In genomic region chr17:48816438-48816773, GRCh38 we compare ENCODE assay signal across 8 cellular contexts. TPM values are rescaled to one million over a fixed set of nuclear protein-coding genes. Genes with fewer than 3 reads are reported as not detected.
DNase-seq lines count a peak whose midpoint lies in the region; ATAC-seq and TF ChIP-seq lines count a peak whose summit lies in the region.

No MANE protein-coding gene starts in this region.

- no peak for TF ChIP-seq CTCF in brain (conservative IDR thresholded peaks at IDR 0.05)

- H3K36me3 ChIP-seq in muscle layer of duodenum (ENCODE audit: control insufficient read depth in 1 of 2, insufficient read depth in 2 of 2, low read length in 2 of 2): no peaks in the 10 kb centered on the region

- peaks cover 7% of the 10 kb centered on the region for H3K27me3 ChIP-seq in muscle layer of duodenum (ENCODE audit: low read depth, low read length)

- no peaks in the 10 kb centered on the region for H3K9me3 Mint-ChIP-seq in stimulated activated naive CD8-positive, alpha-beta T cell treated with anti-CD3 and anti-CD28 coated beads, Interleukin-15, Interleukin-2, amounts not matched to agents 100 ng/mL and 50 ng/mL, for 24 hours
- H3K9me3 Mint-ChIP-seq in brain: no peaks in the 10 kb centered on the region

- H3K9me3 ChIP-seq in muscle layer of duodenum (ENCODE audit: control insufficient read depth in 1 of 2, low read length in 2 of 2): no peaks in the 10 kb centered on the region

- peaks cover 21% of the 10 kb centered on the region for H3K4me1 Mint-ChIP-seq in stimulated activated naive CD8-positive, alpha-beta T cell treated with anti-CD3 and anti-CD28 coated beads, Interleukin-15, Interleukin-2, amounts not matched to agents 100 ng/mL and 50 ng/mL, for 24 hours (ENCODE audit: low read depth)
- H3K4me1 Mint-ChIP-seq in brain: peaks cover 21% of the 10 kb centered on the region

- peaks cover 3 to 15% of the 10 kb centered on the region in 2 donors for H3K4me1 ChIP-seq in muscle layer of duodenum (ENCODE audit: control insufficient read depth in 1 of 2, insufficient read depth in 2 of 2, low read length in 2 of 2)

- peaks cover 64% of the 10 kb centered on the region for H3K27me3 Mint-ChIP-seq in stimulated activated naive CD8-positive, alpha-beta T cell treated with anti-CD3 and anti-CD28 coated beads, Interleukin-15, Interleukin-2, amounts not matched to agents 100 ng/mL and 50 ng/mL, for 24 hours
- H3K27me3 Mint-ChIP-seq in brain: peaks cover 66% of the 10 kb centered on the region

- no peak overlapping the region for H3K27ac Mint-ChIP-seq in stimulated activated naive CD8-positive, alpha-beta T cell treated with anti-CD3 and anti-CD28 coated beads, Interleukin-15, Interleukin-2, amounts not matched to agents 100 ng/mL and 50 ng/mL, for 24 hours
- peak overlapping the region in 1 of 5 experiments; percentile 25 for H3K27ac Mint-ChIP-seq in brain

- no peaks in the 10 kb centered on the region for H3K36me3 Mint-ChIP-seq in stimulated activated naive CD8-positive, alpha-beta T cell treated with anti-CD3 and anti-CD28 coated beads, Interleukin-15, Interleukin-2, amounts not matched to agents 100 ng/mL and 50 ng/mL, for 24 hours (ENCODE audit: low read depth)
- H3K36me3 Mint-ChIP-seq in brain: no peaks in the 10 kb centered on the region

- DNase-seq in stimulated activated naive CD8-positive, alpha-beta T cell treated with anti-CD3 and anti-CD28 coated beads, Interleukin-15, Interleukin-2, amounts not matched to agents 100 U/mL and 50 U/mL, for 24 hours: no peak
- DNase-seq in medulla oblongata (ENCODE audit: extremely low spot score): no peak
- DNase-seq in stimulated activated CD4-positive, alpha-beta T cell treated with anti-CD3 and anti-CD28 coated beads, Interleukin-4, amount 100 ng/mL, for 24 hours: no peak

- H3K27ac ChIP-seq in muscle layer of duodenum (ENCODE audit: low read length): no peak overlapping the region

- H3K4me3 Mint-ChIP-seq in stimulated activated naive CD8-positive, alpha-beta T cell treated with anti-CD3 and anti-CD28 coated beads, Interleukin-15, Interleukin-2, amounts not matched to agents 100 ng/mL and 50 ng/mL, for 24 hours: peak overlapping the region; percentile 73
- H3K4me3 Mint-ChIP-seq in brain: peak overlapping the region; percentile 77 to 86 (median 81)

- H3K4me3 ChIP-seq in muscle layer of duodenum (ENCODE audit: low read depth in 1 of 2, low read length in 2 of 2): peak overlapping the region; percentile 61 to 64

- ATAC-seq in stimulated activated naive CD8-positive, alpha-beta T cell treated with anti-CD3 and anti-CD28 coated beads, Interleukin-15, Interleukin-2, amounts not matched to agents 100 U/mL and 50 U/mL, for 24 hours: no peak
- ATAC-seq in GM21737 (IDR thresholded peaks at IDR 0.05; ENCODE audit: unreplicated experiment): no peak
- ATAC-seq in GM21723 (IDR thresholded peaks at IDR 0.05; ENCODE audit: unreplicated experiment): no peak

RNA-seq across cellular contexts. Expression of gene TTLL6, which starts 0.6 kb away (rescaled TPM):
- polyA plus RNA-seq in brain (ENCODE audit: insufficient read depth, low read depth, low replicate concordance): 4.1 TPM

RNA-seq across cellular contexts. Expression of gene CALCOCO2, which starts 14.4 kb away (rescaled TPM):
- 104 TPM for polyA plus RNA-seq in brain (ENCODE audit: insufficient read depth, low read depth, low replicate concordance)
